ENCODE assay signal across 12 cellular contexts in genomic region chr12:47899466-47899865, GRCh38. TPM values are rescaled to one million over a fixed set of nuclear protein-coding genes. Genes with fewer than 3 reads are reported as not detected.
"Had no signal": no experiment of that assay in that cellular context is flagged by ENCODE, and none has a peak within 500 bp of the region (broad histone marks: within the 10 kb centered on the region; RNA-seq: fewer than 3 reads in every experiment).

No MANE protein-coding gene starts in this region.

- H3K9me3 Mint-ChIP-seq: activated naive CD4-positive, alpha-beta T cell treated with anti-CD3 and anti-CD28 coated beads, Interleukin-2, amount 50 U/mL, for 24 hours; mesothelial cell of epicardium had no signal

- H3K27me3 ChIP-seq: right lobe of liver, uterus had no signal

- H3K36me3 ChIP-seq: esophagus muscularis mucosa, right lobe of liver, spleen, uterus had no signal

- H3K27me3 Mint-ChIP-seq: activated CD4-positive, alpha-beta T cell treated with anti-CD3 and anti-CD28 coated beads for 36 hours; activated naive CD4-positive, alpha-beta T cell treated with anti-CD3 and anti-CD28 coated beads, Interleukin-2, amount 50 U/mL, for 24 hours had no signal

- DNase-seq: activated CD4-positive, alpha-beta T cell treated with anti-CD3 and anti-CD28 coated beads for 36 hours; amniotic stem cell; caudate nucleus; right lobe of liver; SK-N-SH; spleen; stimulated activated CD4-positive, alpha-beta T cell treated with anti-CD3 and anti-CD28 coated beads, Interleukin-1b, Interleukin-23, amount 100 ng/mL, for 48 hours; uterus had no signal

- H3K36me3 Mint-ChIP-seq: activated naive CD4-positive, alpha-beta T cell treated with anti-CD3 and anti-CD28 coated beads, Interleukin-2, amount 50 U/mL, for 24 hours; mesothelial cell of epicardium had no signal

- H3K4me3 Mint-ChIP-seq: activated CD4-positive, alpha-beta T cell treated with anti-CD3 and anti-CD28 coated beads for 36 hours; activated naive CD4-positive, alpha-beta T cell treated with anti-CD3 and anti-CD28 coated beads, Interleukin-2, amount 50 U/mL, for 24 hours; mesothelial cell of epicardium had no signal

- H3K4me3 ChIP-seq: esophagus muscularis mucosa, right lobe of liver, uterus had no signal

- ATAC-seq: activated CD4-positive, alpha-beta T cell treated with anti-CD3 and anti-CD28 coated beads for 36 hours; right lobe of liver had no signal

- H3K9me2 ChIP-seq: SK-N-SH had no signal

- H3K4me1 ChIP-seq: uterus had no signal

- H3K4me2 ChIP-seq: SK-N-SH had no signal

- H3K27ac ChIP-seq: esophagus muscularis mucosa, right lobe of liver, uterus had no signal

- H3K9me3 ChIP-seq: esophagus muscularis mucosa, right lobe of liver, SK-N-SH, spleen, uterus had no signal

- H3K27ac Mint-ChIP-seq: activated CD4-positive, alpha-beta T cell treated with anti-CD3 and anti-CD28 coated beads for 36 hours; activated naive CD4-positive, alpha-beta T cell treated with anti-CD3 and anti-CD28 coated beads, Interleukin-2, amount 50 U/mL, for 24 hours; mesothelial cell of epicardium had no signal

RNA-seq across cellular contexts. Expression of gene VDR, which starts 5.3 kb away (rescaled TPM):
- polyA plus RNA-seq: neural cell had no signal
